ENCODE assay signal across 8 cellular contexts in genomic region chrX:9339603-9340569, GRCh38.
DNase-seq lines count a peak whose midpoint lies in the region; ATAC-seq lines count a peak whose summit lies in the region.

No MANE protein-coding gene starts in this region.

- intact Hi-C loops in dendritic cell treated with granulocyte-macrophage colony-stimulating factor and Interleukin-4, amounts not matched to agents 40 ng/mL and 50 ng/mL, for 4 days (cut with micrococcal nuclease), result loop anchor here (2.0 to 10.0 kb wide), 3 partner anchors 23 to 365 kb away; no protein-coding TSS in a partner anchor
- intact Hi-C loops in sciatic nerve (cut with DNase I), result loop anchor here (5.0 kb wide), 1 partner anchor 122 kb away; no protein-coding TSS in a partner anchor

- H3K27ac Mint-ChIP-seq in dendritic cell treated with granulocyte-macrophage colony-stimulating factor and Interleukin-4, amounts not matched to agents 40 ng/mL and 50 ng/mL, for 4 days, result peak overlapping the region; percentile 98

- DNase-seq in G401 (ENCODE audit: low spot score) (peak; percentile 39), NCI-H446 treated with DMSO at 0.1 percent for 48 hours (lab: John Stamatoyannopoulos, UW) (peak; percentile 29), sciatic nerve (ENCODE audit: low spot score) (no peak)
- no peak for DNase-seq in stimulated activated CD4-positive, alpha-beta T cell treated with anti-CD3 and anti-CD28 coated beads, Interleukin-4, amount 100 ng/mL, for 4 hours

- peaks cover 49% of the 10 kb centered on the region for H3K4me1 Mint-ChIP-seq in dendritic cell treated with granulocyte-macrophage colony-stimulating factor and Interleukin-4, amounts not matched to agents 40 ng/mL and 50 ng/mL, for 4 days (ENCODE audit: low read depth)

- no peaks in the 10 kb centered on the region for H3K27me3 Mint-ChIP-seq in dendritic cell treated with granulocyte-macrophage colony-stimulating factor and Interleukin-4, amounts not matched to agents 40 ng/mL and 50 ng/mL, for 4 days

- H3K9me3 Mint-ChIP-seq in dendritic cell treated with granulocyte-macrophage colony-stimulating factor and Interleukin-4, amounts not matched to agents 40 ng/mL and 50 ng/mL, for 4 days, result no peaks in the 10 kb centered on the region

- H3K36me3 Mint-ChIP-seq in dendritic cell treated with granulocyte-macrophage colony-stimulating factor and Interleukin-4, amounts not matched to agents 40 ng/mL and 50 ng/mL, for 4 days (ENCODE audit: low read depth), result no peaks in the 10 kb centered on the region

- no peak overlapping the region for H3K4me3 Mint-ChIP-seq in dendritic cell treated with granulocyte-macrophage colony-stimulating factor and Interleukin-4, amounts not matched to agents 40 ng/mL and 50 ng/mL, for 4 days

- peak; percentile 51 for ATAC-seq in sciatic nerve
- no peak for ATAC-seq in GM18517 (IDR thresholded peaks at IDR 0.05; ENCODE audit: unreplicated experiment)
- no peak for ATAC-seq in HG02763 (IDR thresholded peaks at IDR 0.05; ENCODE audit: unreplicated experiment)
- no peak for ATAC-seq in HG02798 (IDR thresholded peaks at IDR 0.05; ENCODE audit: poor library complexity, unreplicated experiment)

- in situ Hi-C loops in G401 (cut with HindIII; ENCODE audit: low sequenced_read_pairs), result no loop called here

Comparison
In these comparisons a context has a peak if more than half of its experiments do, and no peak if none do; other contexts are left out.
1. DNase-seq: peak in G401 (single experiment) and NCI-H446 treated with DMSO at 0.1 percent for 48 hours (single experiment); none in sciatic nerve (single experiment) and stimulated activated CD4-positive, alpha-beta T cell treated with anti-CD3 and anti-CD28 coated beads, Interleukin-4, amount 100 ng/mL, for 4 hours (0 of 2).